In the genomic region with DNA sequence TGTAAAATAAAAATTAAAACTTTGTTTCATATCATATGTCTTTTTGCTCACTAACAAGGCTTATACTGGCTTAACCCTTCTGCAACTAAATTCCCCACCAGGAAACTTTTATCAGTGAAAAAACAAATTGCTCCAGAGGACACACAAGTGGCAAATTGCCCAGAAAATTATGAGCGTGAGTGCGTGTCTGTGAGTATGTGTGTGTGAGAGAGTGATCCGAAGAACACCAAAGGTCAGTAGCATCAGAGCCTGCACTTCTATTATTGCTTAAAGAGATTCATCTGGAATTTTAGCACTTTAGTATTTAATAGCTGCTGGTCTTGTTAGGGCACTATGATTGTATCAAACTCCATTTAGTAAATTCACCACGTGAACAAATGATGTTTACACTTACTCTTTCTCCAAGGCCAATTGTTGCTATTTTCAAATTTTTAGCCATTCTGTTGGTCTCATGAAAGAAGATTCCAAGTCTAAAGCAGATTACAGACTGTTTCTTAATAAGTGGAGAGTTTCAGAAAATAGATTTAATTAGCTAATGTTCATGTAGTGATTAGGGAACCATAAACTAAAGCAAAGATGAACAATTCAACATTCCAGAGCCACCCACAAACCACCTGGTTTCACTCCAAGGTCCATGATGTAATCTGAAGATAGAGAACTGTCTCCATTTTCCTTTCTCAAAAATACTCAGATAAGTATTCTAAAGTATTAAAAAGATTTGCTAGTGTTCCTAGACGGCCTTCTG, we compare ENCODE assay signal across 13 cellular contexts. TPM values are rescaled to one million over a fixed set of nuclear protein-coding genes. Genes with fewer than 3 reads are reported as not detected.
DNase-seq lines count a peak whose midpoint lies in the region; ATAC-seq and TF ChIP-seq lines count a peak whose summit lies in the region.
"Had no signal": no experiment of that assay in that cellular context is flagged by ENCODE, and none has a peak within 500 bp of the region (broad histone marks: within the 10 kb centered on the region; RNA-seq: fewer than 3 reads in every experiment).

No MANE protein-coding gene starts in this region.

- ATAC-seq in gastrocnemius medialis, result no peak
- ATAC-seq in GM21526 (IDR thresholded peaks at IDR 0.05; ENCODE audit: low FRiP score, unreplicated experiment), result no peak
- no peak for ATAC-seq in HG02798 (IDR thresholded peaks at IDR 0.05; ENCODE audit: poor library complexity, unreplicated experiment)
- ATAC-seq: activated CD4-positive, CD25-positive, alpha-beta regulatory T cell treated with anti-CD3 and anti-CD28 coated beads, Interleukin-2, amount 50 U/mL, for 24 hours had no signal

- no peak overlapping the region for H3K4me3 ChIP-seq in foreskin fibroblast (ENCODE audit: low read depth in 1 of 2, low read length in 2 of 2)
- H3K4me3 ChIP-seq in gastrocnemius medialis, result no peak overlapping the region
- no peak overlapping the region for H3K4me3 ChIP-seq in thyroid gland (replicated peaks in 1 of 3)

- H3K27ac ChIP-seq in gastrocnemius medialis (peak overlapping the region; percentile 2 to 46 (median 41)), thyroid gland (no peak overlapping the region)

- no peaks in the 10 kb centered on the region for H3K9me3 ChIP-seq in gastrocnemius medialis
- no peaks in the 10 kb centered on the region for H3K9me3 ChIP-seq in thyroid gland

- H3K36me3 ChIP-seq in gastrocnemius medialis, result peaks cover 0 to 62% of the 10 kb centered on the region in 2 donors
- H3K36me3 ChIP-seq in thyroid gland, result no peaks in the 10 kb centered on the region

- DNase-seq in GM04504 (ENCODE audit: low read depth) (peak; percentile 38), amniotic epithelial cell (ENCODE audit: low read depth) (peak; percentile 86), foreskin fibroblast (peak; percentile 40 to 73), gastrocnemius medialis (no peak), cerebellar nuclear complex (lab: John Stamatoyannopoulos, UW) (no peak), thyroid gland (no peak)
- DNase-seq: NCI-H1105 treated with DMSO at 0.1 percent for 48 hours; occipital lobe; stimulated activated CD4-positive, alpha-beta T cell treated with anti-CD3 and anti-CD28 coated beads, Interleukin-2, amount 100 ng/mL, for 48 hours; stimulated activated naive CD4-positive, alpha-beta T cell treated with Interleukin-2 at 50 U/mL for 16 hours had no signal

- H3K4me1 ChIP-seq in gastrocnemius medialis (peaks cover 2 to 3% of the 10 kb centered on the region in 2 donors), thyroid gland (peaks cover 0 to 3% of the 10 kb centered on the region in 2 donors)

- H3K27me3 ChIP-seq in gastrocnemius medialis, result no peaks in the 10 kb centered on the region
- H3K27me3 ChIP-seq in thyroid gland, result no peaks in the 10 kb centered on the region

- TF ChIP-seq POLR2A in gastrocnemius medialis (IDR thresholded peaks at IDR 0.05), result no peak
- TF ChIP-seq POLR2A in thyroid gland (IDR thresholded peaks at IDR 0.05), result no peak

- in situ Hi-C loops in gastrocnemius medialis (cut with MboI; ENCODE audit: low sequenced_read_pairs in 4 of 4), result loop anchor here in 1 of 4 donors (25.0 kb wide), 1 partner anchor 115 kb away; no protein-coding TSS in a partner anchor

- WGBS in thyroid gland, 2 donors, result 60 to 63% methylated on average over 5 of the region's 5 CpGs

- intact Hi-C loops in gastrocnemius medialis (cut with DNase I; ENCODE audit: low total_unique reads) (no loop called here), thyroid gland (cut with DNase I) (no loop called here)

- no peak for TF ChIP-seq CTCF in foreskin fibroblast (IDR thresholded peaks at IDR 0.05; ENCODE audit: low read depth, low read length)
- no peak for TF ChIP-seq CTCF in gastrocnemius medialis (IDR thresholded peaks at IDR 0.05 in 4 of 5, conservative IDR thresholded peaks at IDR 0.05 in 1 of 5)
- no peak for TF ChIP-seq CTCF in thyroid gland (IDR thresholded peaks at IDR 0.05)

RNA-seq across cellular contexts. Expression of a gene that starts 57.8 kb away (rescaled TPM):
- total RNA-seq in gastrocnemius medialis (100 to 1,000 TPM in 1 of 4 donors, 10 to 100 TPM in 3; 36.8 to 325 (median 85.6) TPM), thyroid gland (1 to 10 TPM; 1.8 to 3.4 (median 2.4) TPM)

Comparison
In these comparisons a context has a peak if more than half of its experiments do, and no peak if none do; other contexts are left out.
1. DNase-seq: peak in GM04504 (single experiment), amniotic epithelial cell (single experiment) and foreskin fibroblast (2 of 2); none in gastrocnemius medialis (0 of 2), cerebellar nuclear complex (0 of 2) and thyroid gland (0 of 2).
2. H3K27ac ChIP-seq: peak in gastrocnemius medialis (4 of 4); none in thyroid gland (0 of 3).
3. RNA of a gene that starts 57.8 kb away (total RNA-seq): 36.8 to 325 TPM in gastrocnemius medialis; 1.8 to 3.4 TPM in thyroid gland; every median in the first group is over 4 times any median in the second.